ENCODE assay signal across 11 cellular contexts in genomic region chr3:10389995-10390394, GRCh38.
A peak's percentile ranks its signal among the peaks of the same experiment; 100 is the strongest.
DNase-seq lines count a peak whose midpoint lies in the region; ATAC-seq and TF ChIP-seq lines count a peak whose summit lies in the region.
"Had no signal": no experiment of that assay in that cellular context is flagged by ENCODE, and none has a peak within 500 bp of the region (broad histone marks: within the 10 kb centered on the region; RNA-seq: fewer than 3 reads in every experiment).

No MANE protein-coding gene starts in this region.

- POLR2A ChIA-PET in OCI-LY7 (lab: Charles Lee) = interaction anchor here (0.7 to 2.5 kb wide), 6 partner anchors 8 to 146 kb away, joined by 3 to 14 read pairs (median 4); no protein-coding TSS in a partner anchor

- peak overlapping the region; percentile 73 for H3K4me2 ChIP-seq in OCI-LY7 (ENCODE audit: low read length)

- CTCF ChIA-PET in OCI-LY7 (lab: Charles Lee; ENCODE audit: unreplicated experiment) = interaction anchor here (0.6 to 1.2 kb wide), 2 partner anchors 18 to 661 kb away, joined by 3 read pairs; no protein-coding TSS in a partner anchor

- peak overlapping the region; percentile 24; the same call in 1 of the 2 replicates for H2AFZ ChIP-seq in OCI-LY7 (ENCODE audit: low read length)

- no peaks in the 10 kb centered on the region for H3K27me3 ChIP-seq in H7 (ENCODE audit: control insufficient read depth, insufficient read depth, low read length)
- no peaks in the 10 kb centered on the region for H3K27me3 ChIP-seq in right atrium auricular region
- H3K27me3 ChIP-seq: Peyer's patch, tibial nerve had no signal

- no TSS peak for BruUV-seq in OCI-LY7 (replicated peaks; lab: Mats Ljungman, UMichigan)

- intact Hi-C loops in OCI-LY7 (cut with micrococcal nuclease; ENCODE audit: unreplicated experiment) = loop anchor here (2.0 to 10.0 kb wide), 2 partner anchors 45 to 635 kb away; no protein-coding TSS in a partner anchor

- no peak for TF ChIP-seq CTCF in OCI-LY7 (conservative IDR thresholded peaks at IDR 0.05; ENCODE audit: low read length)
- TF ChIP-seq CTCF in right atrium auricular region (IDR thresholded peaks at IDR 0.05) = no peak

- H3K9me3 ChIP-seq in OCI-LY7 (ENCODE audit: low read length) = no peaks in the 10 kb centered on the region
- H3K9me3 ChIP-seq in right atrium auricular region = peaks cover 9 to 37% of the 10 kb centered on the region in 2 donors

- H3K4me3 ChIP-seq in OCI-LY7 (ENCODE audit: low read depth, low read length, poor library complexity, severe bottlenecking) (peak overlapping the region; percentile 41), H7 (ENCODE audit: insufficient read depth, low read depth, low read length) (no peak overlapping the region), right atrium auricular region (no peak overlapping the region)
- H3K4me3 ChIP-seq: Peyer's patch, tibial nerve had no signal

- H3K79me2 ChIP-seq in OCI-LY7 (ENCODE audit: insufficient read depth, low read depth, low read length) = no peaks in the 10 kb centered on the region

- peaks cover 96% of the 10 kb centered on the region for H3K4me1 ChIP-seq in OCI-LY7 (ENCODE audit: insufficient read depth, low read length, poor library complexity, severe bottlenecking)
- H3K4me1 ChIP-seq in right atrium auricular region = no peaks in the 10 kb centered on the region

- H3K9me2 ChIP-seq in OCI-LY7 (ENCODE audit: insufficient read depth, low read length) = no peaks in the 10 kb centered on the region

- DNase-seq in AML-193 (lab: John Stamatoyannopoulos, UW) (peak; percentile 78 to 91), OCI-LY7 (ENCODE audit: low spot score) (peak; percentile 94), H7 (no peak), OCI-M2 (lab: John Stamatoyannopoulos, UW; ENCODE audit: unreplicated experiment) (no peak), T-helper 1 cell (no peak), right atrium auricular region (ENCODE audit: low spot score) (no peak)
- DNase-seq: IMR-90 had no signal

- H3K27ac ChIP-seq in OCI-LY7 (ENCODE audit: low read depth, low read length, poor library complexity, severe bottlenecking) (peak overlapping the region; percentile 97), right atrium auricular region (no peak overlapping the region)

- ATAC-seq in GM19324 (IDR thresholded peaks at IDR 0.05; ENCODE audit: low FRiP score, unreplicated experiment) (peak; percentile 78), HG03060 (IDR thresholded peaks at IDR 0.05; ENCODE audit: low read depth, unreplicated experiment) (peak; percentile 70)

- H4K20me1 ChIP-seq in OCI-LY7 (ENCODE audit: insufficient read depth, low read length) = no peaks in the 10 kb centered on the region

- H3K36me3 ChIP-seq in OCI-LY7 (ENCODE audit: insufficient read depth, low read length) (no peaks in the 10 kb centered on the region), H7 (replicated peaks; ENCODE audit: control insufficient read depth, insufficient read depth, low read length) (no peaks in the 10 kb centered on the region), right atrium auricular region (no peaks in the 10 kb centered on the region)
- H3K36me3 ChIP-seq: Peyer's patch had no signal

Comparison
In these comparisons a context has a peak if more than half of its experiments do, and no peak if none do; other contexts are left out.
1. DNase-seq: peak in AML-193 (2 of 2) and OCI-LY7 (single experiment); none in H7 (single experiment), OCI-M2 (single experiment), T-helper 1 cell (0 of 5) and right atrium auricular region (single experiment).